In genomic region chr10:26222563-26222962, GRCh38 we compare ENCODE assay signal across 23 cellular contexts. TPM values are rescaled to one million over a fixed set of nuclear protein-coding genes. Genes with fewer than 3 reads are reported as not detected.
DNase-seq lines count a peak whose midpoint lies in the region; ATAC-seq and TF ChIP-seq lines count a peak whose summit lies in the region.
"Had no signal": no experiment of that assay in that cellular context is flagged by ENCODE, and none has a peak within 500 bp of the region (broad histone marks: within the 10 kb centered on the region; RNA-seq: fewer than 3 reads in every experiment).

No MANE protein-coding gene starts in this region.

- no peak for TF ChIP-seq RAD21 in neural cell (conservative IDR thresholded peaks at IDR 0.05)

- no peaks in the 10 kb centered on the region for H3K9me2 ChIP-seq in neural cell (ENCODE audit: insufficient read depth, low read length)

- H3F3A ChIP-seq in neural cell (ENCODE audit: insufficient read depth, low read length, poor library complexity, severe bottlenecking): no peaks in the 10 kb centered on the region

- peaks cover 35% of the 10 kb centered on the region for H3K4me1 ChIP-seq in endocrine pancreas (ENCODE audit: control insufficient read depth, insufficient read depth, low read length)

- no peaks in the 10 kb centered on the region for H4K20me1 ChIP-seq in neural cell (ENCODE audit: insufficient read depth)

- no peak for TF ChIP-seq EP300 in neural cell (conservative IDR thresholded peaks at IDR 0.05; ENCODE audit: poor library complexity, severe bottlenecking)

- H2AFZ ChIP-seq in neural cell (ENCODE audit: low read depth, low read length): no peak overlapping the region

- ATAC-seq in SK-N-SH treated with all-trans-retinoic acid at 6 μM for 48 hours (no peak), HG03159 (IDR thresholded peaks at IDR 0.05; ENCODE audit: unreplicated experiment) (no peak), HG03378 (IDR thresholded peaks at IDR 0.05; ENCODE audit: unreplicated experiment) (no peak), GM18870 (IDR thresholded peaks at IDR 0.05; ENCODE audit: unreplicated experiment) (no peak)

- H3K27me3 ChIP-seq in endocrine pancreas (ENCODE audit: control insufficient read depth, insufficient read depth, low read length) (no peaks in the 10 kb centered on the region), neural cell (ENCODE audit: insufficient read depth, low read depth, low read length) (no peaks in the 10 kb centered on the region)

- TF ChIP-seq CTCF in neural cell (IDR thresholded peaks at IDR 0.05; ENCODE audit: poor library complexity, severe bottlenecking): no peak

- peaks cover 80% of the 10 kb centered on the region for H3K79me2 ChIP-seq in neural cell (replicated peaks; ENCODE audit: insufficient read depth, low read length)

- peak; percentile 18 for DNase-seq in NCI-H146 (lab: John Stamatoyannopoulos, UW)
- no peak for DNase-seq in NCI-H146 treated with DMSO at 0.1 percent for 48 hours (lab: John Stamatoyannopoulos, UW; ENCODE audit: unreplicated experiment)
- DNase-seq: ACHN; CD4-positive, alpha-beta memory T cell; DND-41; H9; HFFc6; IMR-90; NCI-H1417 treated with DMSO at 0.1 percent for 48 hours; NCI-H1930; NCI-H226; NCI-H510A treated with DMSO at 0.1 percent for 48 hours; NCI-H748 treated with DMSO at 0.1 percent for 48 hours; SHP77 had no signal

- peak overlapping the region; percentile 13 for H3K4me2 ChIP-seq in neural cell (ENCODE audit: low read length)
- H3K4me2 ChIP-seq: BLaER1 treated with 17β-estradiol and CSF1 and Interleukin-3, amounts not matched to agents 10 nM and 100 nM had no signal

- no peaks in the 10 kb centered on the region for H3K9me3 ChIP-seq in endocrine pancreas (ENCODE audit: control insufficient read depth, low read length)
- H3K9me3 ChIP-seq in neural cell (ENCODE audit: low read length): no peaks in the 10 kb centered on the region

- H3K36me3 ChIP-seq in endocrine pancreas (ENCODE audit: control insufficient read depth, insufficient read depth, low read length) (peaks cover 3% of the 10 kb centered on the region), neural cell (ENCODE audit: insufficient read depth, low read length) (peaks cover 23% of the 10 kb centered on the region)
- H3K36me3 ChIP-seq: BLaER1 treated with 17β-estradiol and CSF1 and Interleukin-3, amounts not matched to agents 10 nM and 100 nM had no signal

- H3K9ac ChIP-seq in endocrine pancreas (ENCODE audit: control insufficient read depth, insufficient read depth, low read length) (no peak overlapping the region), neural cell (ENCODE audit: low read length) (peak overlapping the region; percentile 99)
- H3K9ac ChIP-seq: BLaER1 treated with 17β-estradiol and CSF1 and Interleukin-3, amounts not matched to agents 10 nM and 100 nM had no signal

- peak overlapping the region; percentile 98 for H3K27ac ChIP-seq in neural cell (ENCODE audit: low read length)
- H3K27ac ChIP-seq: 22Rv1; BLaER1 treated with 17β-estradiol and CSF1 and Interleukin-3, amounts not matched to agents 10 nM and 100 nM; SK-N-MC had no signal

- H3K4me3 ChIP-seq in endocrine pancreas (ENCODE audit: control insufficient read depth, insufficient read depth, low read length) (peak overlapping the region; percentile 2), neural cell (ENCODE audit: low read length) (peak overlapping the region; percentile 86)
- H3K4me3 ChIP-seq: BLaER1 treated with 17β-estradiol and CSF1 and Interleukin-3, amounts not matched to agents 10 nM and 100 nM; SK-N-MC had no signal

TF ChIP-seq in SK-N-SH treated with all-trans-retinoic acid at 6 μM for 48 hours, 23 proteins besides CTCF, POLR2A, EP300 and RAD21:
- TF ChIP-seq SNAI2 (CRISPR knock-in tag; IDR thresholded peaks at IDR 0.05) (no peak), ZNF8 (CRISPR knock-in tag; IDR thresholded peaks at IDR 0.05) (no peak), TCF4 (CRISPR knock-in tag; IDR thresholded peaks at IDR 0.05; ENCODE audit: borderline replicate concordance) (peak; percentile 48; the same call in 1 of the 2 replicates)

TF ChIP-seq in neural cell, 6 proteins besides CTCF, POLR2A, EP300 and RAD21:
- TF ChIP-seq SMC3 (conservative IDR thresholded peaks at IDR 0.05; ENCODE audit: poor library complexity) (no peak), POLR2AphosphoS5 (IDR thresholded peaks at IDR 0.05) (no peak), REST (IDR thresholded peaks at IDR 0.05; ENCODE audit: borderline replicate concordance) (no peak), EZH2 (IDR thresholded peaks at IDR 0.05; ENCODE audit: borderline replicate concordance, insufficient read depth, low read length, poor library complexity, severe bottlenecking) (no peak), TAF1 (IDR thresholded peaks at IDR 0.05; ENCODE audit: low read depth) (no peak), MXI1 (conservative IDR thresholded peaks at IDR 0.05; ENCODE audit: poor library complexity, severe bottlenecking) (no peak)

RNA-seq across cellular contexts. Expression of gene GAD2, which starts 6.0 kb away (rescaled TPM):
- polyA plus RNA-seq in neural cell: 192 and 200 TPM in 2 replicates
- polyA minus RNA-seq in neural cell: 97.1 and 126 TPM in 2 replicates
- polyA plus RNA-seq: CD4-positive, alpha-beta memory T cell; IMR-90 had no signal
